In the genomic region with DNA sequence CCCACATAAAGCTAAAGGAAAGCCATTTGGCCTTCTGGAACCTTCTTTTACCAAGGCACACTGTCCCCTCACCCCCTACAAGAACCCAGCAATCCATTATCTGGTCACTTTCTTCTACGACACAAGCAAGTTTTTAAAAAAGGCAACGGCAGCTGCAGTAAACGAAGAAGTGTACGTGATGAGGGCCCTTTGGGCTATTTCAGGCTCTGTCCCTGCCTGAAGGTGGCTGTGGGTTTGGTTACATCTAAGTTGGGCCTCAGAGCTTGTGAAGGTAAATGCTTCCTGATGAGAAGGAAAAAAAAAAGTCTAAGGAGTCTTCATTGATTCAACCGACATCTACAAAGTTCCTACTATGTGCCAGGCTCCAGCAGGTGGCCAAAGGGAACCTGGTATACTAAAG, we compare ENCODE assay signal across 16 cellular contexts. TPM values are rescaled to one million over a fixed set of nuclear protein-coding genes. Genes with fewer than 3 reads are reported as not detected.
DNase-seq lines count a peak whose midpoint lies in the region; ATAC-seq and TF ChIP-seq lines count a peak whose summit lies in the region.
"Had no signal": no experiment of that assay in that cellular context is flagged by ENCODE, and none has a peak within 500 bp of the region (broad histone marks: within the 10 kb centered on the region; RNA-seq: fewer than 3 reads in every experiment).

No MANE protein-coding gene starts in this region.

- H3K14ac ChIP-seq in mesenchymal stem cell (ENCODE audit: low read length in 2 of 2): no peak overlapping the region

- intact Hi-C loops in activated CD4-positive, alpha-beta T cell treated with anti-CD3 and anti-CD28 coated beads for 36 hours (cut with DNase I, micrococcal nuclease): no loop called here

- no peak overlapping the region for H4K8ac ChIP-seq in mesenchymal stem cell (ENCODE audit: low read length)

- H3K4ac ChIP-seq in mesenchymal stem cell (ENCODE audit: low read depth in 1 of 2, low read length in 2 of 2): no peak overlapping the region

- peaks cover 56% of the 10 kb centered on the region for H3K79me2 ChIP-seq in OCI-LY1 (ENCODE audit: insufficient read depth, low read length)
- H3K79me2 ChIP-seq in SK-N-SH (ENCODE audit: insufficient read depth): peaks cover 100% of the 10 kb centered on the region

- H3K9me2 ChIP-seq in OCI-LY1 (ENCODE audit: low read depth, low read length) (no peaks in the 10 kb centered on the region), SK-N-SH (no peaks in the 10 kb centered on the region)

- no peak overlapping the region for H2BK5ac ChIP-seq in mesenchymal stem cell (ENCODE audit: low read depth, low read length, poor library complexity, severe bottlenecking)

- no peak overlapping the region for H3K4me3 Mint-ChIP-seq in activated CD4-positive, alpha-beta T cell treated with anti-CD3 and anti-CD28 coated beads, Interleukin-2, amount 10 ng/mL, durations not matched to agents 7 days and 5 days
- no peak overlapping the region for H3K4me3 Mint-ChIP-seq in activated CD4-positive, alpha-beta T cell treated with anti-CD3 and anti-CD28 coated beads for 36 hours
- H3K4me3 Mint-ChIP-seq: CD8-positive, alpha-beta T cell had no signal

- H3K27ac ChIP-seq in OCI-LY1 (ENCODE audit: low read depth, low read length, poor library complexity, severe bottlenecking) (peak overlapping the region; percentile 33), mesenchymal stem cell (ENCODE audit: low read length, poor library complexity, severe bottlenecking) (no peak overlapping the region), SK-N-SH (ENCODE audit: low read depth in 2 of 2, low read length in 1 of 2) (no peak overlapping the region)
- H3K27ac ChIP-seq: 22Rv1 had no signal

- H3K36me3 ChIP-seq in OCI-LY1 (ENCODE audit: insufficient read depth, low read length): peaks cover 78% of the 10 kb centered on the region
- H3K36me3 ChIP-seq in mesenchymal stem cell (ENCODE audit: control insufficient read depth in 1 of 2, insufficient read depth in 2 of 2, low read depth in 1 of 2, low read length in 2 of 2): no peaks in the 10 kb centered on the region
- peaks cover 0 to 61% of the 10 kb centered on the region in 2 experiments for H3K36me3 ChIP-seq in SK-N-SH (replicated peaks in 1 of 2; ENCODE audit: control insufficient read depth in 1 of 2, insufficient read depth in 2 of 2, low read length in 1 of 2)

- H3K9me3 Mint-ChIP-seq in activated CD4-positive, alpha-beta T cell treated with anti-CD3 and anti-CD28 coated beads, Interleukin-2, amount 10 ng/mL, durations not matched to agents 7 days and 5 days: peaks cover 6% of the 10 kb centered on the region
- no peaks in the 10 kb centered on the region for H3K9me3 Mint-ChIP-seq in activated CD4-positive, alpha-beta T cell treated with anti-CD3 and anti-CD28 coated beads for 36 hours (ENCODE audit: low read depth)
- H3K9me3 Mint-ChIP-seq: CD8-positive, alpha-beta T cell had no signal

- H3K27ac Mint-ChIP-seq in activated CD4-positive, alpha-beta T cell treated with anti-CD3 and anti-CD28 coated beads, Interleukin-2, amount 10 ng/mL, durations not matched to agents 7 days and 5 days: peak overlapping the region; percentile 58
- no peak overlapping the region for H3K27ac Mint-ChIP-seq in activated CD4-positive, alpha-beta T cell treated with anti-CD3 and anti-CD28 coated beads for 36 hours
- H3K27ac Mint-ChIP-seq: CD8-positive, alpha-beta T cell had no signal

- no peaks in the 10 kb centered on the region for H3F3A ChIP-seq in OCI-LY1 (ENCODE audit: insufficient read depth, low read length)
- H3F3A ChIP-seq in SK-N-SH (replicated peaks; ENCODE audit: insufficient read depth): peaks cover 26% of the 10 kb centered on the region

- H3K36me3 Mint-ChIP-seq in activated CD4-positive, alpha-beta T cell treated with anti-CD3 and anti-CD28 coated beads, Interleukin-2, amount 10 ng/mL, durations not matched to agents 7 days and 5 days (ENCODE audit: low read depth): peaks cover 80% of the 10 kb centered on the region
- H3K36me3 Mint-ChIP-seq in activated CD4-positive, alpha-beta T cell treated with anti-CD3 and anti-CD28 coated beads for 36 hours (ENCODE audit: low read depth): peaks cover 6% of the 10 kb centered on the region

- H3K9ac ChIP-seq in OCI-LY1 (ENCODE audit: low read length) (no peak overlapping the region; the same call in 1 of the 2 replicates), mesenchymal stem cell (ENCODE audit: low read length) (no peak overlapping the region), SK-N-SH (no peak overlapping the region)
- H3K9ac ChIP-seq: BLaER1 treated with 17β-estradiol and CSF1 and Interleukin-3, amounts not matched to agents 10 nM and 100 nM had no signal

- no peaks in the 10 kb centered on the region for H3K79me1 ChIP-seq in mesenchymal stem cell (replicated peaks; ENCODE audit: low read length, poor library complexity, severe bottlenecking)

- H3K4me3 ChIP-seq in OCI-LY1 (ENCODE audit: low read depth, low read length, poor library complexity, severe bottlenecking) (no peak overlapping the region), mesenchymal stem cell (ENCODE audit: insufficient read depth in 1 of 2, low read depth in 1 of 2, low read length in 2 of 2) (no peak overlapping the region), SK-N-SH (ENCODE audit: low read depth in 2 of 2, low read length in 1 of 2) (no peak overlapping the region)
- H3K4me3 ChIP-seq: BLaER1 treated with 17β-estradiol and CSF1 and Interleukin-3, amounts not matched to agents 10 nM and 100 nM; GM12878 had no signal

- peak overlapping the region; percentile 50 for H4K91ac ChIP-seq in mesenchymal stem cell (ENCODE audit: low read length)

- H2BK120ac ChIP-seq in mesenchymal stem cell (ENCODE audit: low read depth, low read length): no peak overlapping the region

- POLR2A ChIA-PET in activated CD4-positive, alpha-beta T cell treated with anti-CD3 and anti-CD28 coated beads, Interleukin-2, amount 10 ng/mL, durations not matched to agents 7 days and 5 days (lab: Charles Lee): no interaction called here
- POLR2A ChIA-PET in activated CD4-positive, alpha-beta T cell treated with anti-CD3 and anti-CD28 coated beads for 36 hours (lab: Charles Lee): no interaction called here
- POLR2A ChIA-PET in SK-N-SH (lab: Yijun Ruan, JAX): no interaction called here

- no peak overlapping the region for H2BK12ac ChIP-seq in mesenchymal stem cell (ENCODE audit: low read length in 2 of 2)

- H2AFZ ChIP-seq in OCI-LY1 (ENCODE audit: low read length) (no peak overlapping the region), mesenchymal stem cell (ENCODE audit: low read depth, low read length) (no peak overlapping the region), SK-N-SH (ENCODE audit: low read depth) (no peak overlapping the region)

- no peak for ATAC-seq in activated CD4-positive, alpha-beta T cell treated with anti-CD3 and anti-CD28 coated beads for 36 hours
- ATAC-seq: CD8-positive, alpha-beta T cell; GM12878 had no signal

- no peak overlapping the region for H2BK15ac ChIP-seq in mesenchymal stem cell (ENCODE audit: low read depth, poor library complexity, severe bottlenecking)

- DNase-seq in activated CD4-positive, alpha-beta T cell treated with anti-CD3 and anti-CD28 coated beads, Interleukin-2, amount 10 ng/mL, durations not matched to agents 7 days and 5 days: no peak
- DNase-seq in activated CD4-positive, alpha-beta T cell treated with anti-CD3 and anti-CD28 coated beads for 36 hours: no peak
- DNase-seq in mesenchymal stem cell (no peak), NK-92 (lab: John Stamatoyannopoulos, UW; ENCODE audit: unreplicated experiment) (no peak), A172 (ENCODE audit: low spot score) (no peak), SK-N-SH (no peak)
- DNase-seq: Calu3; CD8-positive, alpha-beta T cell; DMS79 treated with DMSO at 0.1 percent for 48 hours; EL; HCEC 1CT had no signal

- H3K23ac ChIP-seq in mesenchymal stem cell (ENCODE audit: low read length in 2 of 2): no peak overlapping the region

- TF ChIP-seq CTCF in OCI-LY1 (IDR thresholded peaks at IDR 0.05; ENCODE audit: low read length): no peak
- no peak for TF ChIP-seq CTCF in SK-N-SH (IDR thresholded peaks at IDR 0.05)

- H3K4me2 ChIP-seq in OCI-LY1 (ENCODE audit: low read length) (no peak overlapping the region), mesenchymal stem cell (ENCODE audit: low read length, poor library complexity, severe bottlenecking) (no peak overlapping the region), SK-N-SH (no peak overlapping the region)
- H3K4me2 ChIP-seq: BLaER1 treated with 17β-estradiol and CSF1 and Interleukin-3, amounts not matched to agents 10 nM and 100 nM had no signal

- CTCF ChIA-PET in activated CD4-positive, alpha-beta T cell treated with anti-CD3 and anti-CD28 coated beads, Interleukin-2, amount 10 ng/mL, durations not matched to agents 7 days and 5 days (lab: Charles Lee): interaction anchor here (1.0 to 1.1 kb wide), 2 partner anchors 10 to 17 kb away, joined by 3 to 4 read pairs; no protein-coding TSS in a partner anchor
- CTCF ChIA-PET in activated CD4-positive, alpha-beta T cell treated with anti-CD3 and anti-CD28 coated beads for 36 hours (lab: Charles Lee): no interaction called here
- CTCF ChIA-PET in SK-N-SH (lab: Yijun Ruan, JAX): no interaction called here

- H3K4me1 ChIP-seq in OCI-LY1 (ENCODE audit: insufficient read depth, low read length, severe bottlenecking): peaks cover 33% of the 10 kb centered on the region
- H3K4me1 ChIP-seq in mesenchymal stem cell (ENCODE audit: control insufficient read depth, insufficient read depth, low read depth, low read length): no peaks in the 10 kb centered on the region
- H3K4me1 ChIP-seq in SK-N-SH (ENCODE audit: control insufficient read depth in 1 of 2, insufficient read depth in 2 of 2, low read depth in 1 of 2, low read length in 1 of 2): peaks cover 0 to 7% of the 10 kb centered on the region in 2 experiments; a peak in 1 of 4 replicates

- H3K9me3 ChIP-seq in OCI-LY1 (ENCODE audit: low read length) (no peaks in the 10 kb centered on the region), mesenchymal stem cell (ENCODE audit: control insufficient read depth, low read length) (no peaks in the 10 kb centered on the region), SK-N-SH (no peaks in the 10 kb centered on the region)

- TF ChIP-seq RAD21 in SK-N-SH (IDR thresholded peaks at IDR 0.05; ENCODE audit: low read length): no peak

- H3K27me3 Mint-ChIP-seq in activated CD4-positive, alpha-beta T cell treated with anti-CD3 and anti-CD28 coated beads, Interleukin-2, amount 10 ng/mL, durations not matched to agents 7 days and 5 days: no peaks in the 10 kb centered on the region
- no peaks in the 10 kb centered on the region for H3K27me3 Mint-ChIP-seq in activated CD4-positive, alpha-beta T cell treated with anti-CD3 and anti-CD28 coated beads for 36 hours

- peaks cover 46% of the 10 kb centered on the region for H3K4me1 Mint-ChIP-seq in activated CD4-positive, alpha-beta T cell treated with anti-CD3 and anti-CD28 coated beads, Interleukin-2, amount 10 ng/mL, durations not matched to agents 7 days and 5 days
- H3K4me1 Mint-ChIP-seq in activated CD4-positive, alpha-beta T cell treated with anti-CD3 and anti-CD28 coated beads for 36 hours: peaks cover 25% of the 10 kb centered on the region

- H3K27me3 ChIP-seq in OCI-LY1 (ENCODE audit: insufficient read depth, low read length): no peaks in the 10 kb centered on the region
- H3K27me3 ChIP-seq in mesenchymal stem cell (ENCODE audit: control insufficient read depth in 1 of 2, insufficient read depth in 1 of 2, low read length in 2 of 2): no peaks in the 10 kb centered on the region
- H3K27me3 ChIP-seq in SK-N-SH (ENCODE audit: insufficient read depth): no peaks in the 10 kb centered on the region
- H3K27me3 ChIP-seq: BLaER1 treated with 17β-estradiol and CSF1 and Interleukin-3, amounts not matched to agents 10 nM and 100 nM had no signal

- H4K20me1 ChIP-seq in OCI-LY1 (ENCODE audit: insufficient read depth, low read length) (no peaks in the 10 kb centered on the region), SK-N-SH (ENCODE audit: insufficient read depth) (peaks cover 100% of the 10 kb centered on the region)

- H2AK5ac ChIP-seq in mesenchymal stem cell (ENCODE audit: low read length, severe bottlenecking): no peak overlapping the region

- no peak for TF ChIP-seq EP300 in SK-N-SH (IDR thresholded peaks at IDR 0.05; ENCODE audit: borderline replicate concordance in 1 of 2, low read depth in 1 of 2, low read length in 1 of 2)

- H3K18ac ChIP-seq in mesenchymal stem cell (ENCODE audit: low read depth in 1 of 2, low read length in 2 of 2): no peak overlapping the region

- 94% methylated on average over 4 of the region's 5 CpGs for WGBS in mesenchymal stem cell
- 94% methylated on average over 5 of the region's 5 CpGs for WGBS in SK-N-SH (ENCODE audit: low lambda C conversion rate)

RNA-seq across cellular contexts. Expression of a gene that starts 35.4 kb away (rescaled TPM):
- 10 to 100 TPM; 46.6 to 50.1 TPM for total RNA-seq in activated CD4-positive, alpha-beta T cell treated with anti-CD3 and anti-CD28 coated beads, Interleukin-2, amount 10 ng/mL, durations not matched to agents 7 days and 5 days
- total RNA-seq in activated CD4-positive, alpha-beta T cell treated with anti-CD3 and anti-CD28 coated beads for 36 hours: 1 to 10 TPM; 5.1 to 6.2 TPM
- polyA plus RNA-seq in mesenchymal stem cell (2013, experiment 1 of 2): 0.01 TPM
- polyA plus RNA-seq in mesenchymal stem cell (2013, experiment 2 of 2): 0.03 TPM
- total RNA-seq in A172 (2014; rRNA removed; shearing (Covaris generic)): not detected in 2 replicates
- polyA plus RNA-seq in SK-N-SH (2012; rRNA removed): 16.6 and 17.6 TPM in 2 replicates
- polyA plus RNA-seq in SK-N-SH (2012; cell fraction: cytosol; rRNA removed): 14.3 and 18.1 TPM in 2 replicates
- polyA plus RNA-seq in SK-N-SH (2012; cell fraction: nucleus; rRNA removed): 13.7 and 20.5 TPM in 2 replicates
- total RNA-seq: G401 had no signal

Comparison
In these comparisons a context has a peak if more than half of its experiments do, and no peak if none do; other contexts are left out.
1. RNA of a gene that starts 35.4 kb away (total RNA-seq): 46.6 to 50.1 TPM in activated CD4-positive, alpha-beta T cell treated with anti-CD3 and anti-CD28 coated beads, Interleukin-2, amount 10 ng/mL, durations not matched to agents 7 days and 5 days; 5.1 to 6.2 TPM in activated CD4-positive, alpha-beta T cell treated with anti-CD3 and anti-CD28 coated beads for 36 hours and not detected in A172; every median in the first group is over 4 times any median in the second.